ENCODE assay signal across 1 cellular context in the genomic region with DNA sequence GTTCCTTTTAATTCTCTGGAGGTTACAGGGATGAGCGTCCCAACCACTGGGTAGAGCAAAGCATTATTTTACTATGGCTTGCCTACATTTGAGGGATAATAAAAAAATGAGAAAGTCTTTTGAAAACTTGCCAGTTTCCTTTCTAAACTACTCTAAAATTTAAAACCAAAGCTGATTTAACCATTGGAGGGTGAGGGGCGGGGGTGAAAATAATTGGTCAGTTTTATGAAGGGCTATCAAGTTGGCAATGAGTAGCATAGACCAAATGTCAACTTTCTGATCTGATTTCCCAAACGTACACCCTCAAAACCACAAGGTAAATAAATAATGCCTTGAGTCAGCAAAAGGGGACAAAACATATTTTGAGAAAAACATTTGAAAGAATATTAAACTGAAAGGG.
A peak's percentile ranks its signal among the peaks of the same experiment; 100 is the strongest.
TF ChIP-seq lines count a peak whose summit lies in the region.

No MANE protein-coding gene starts in this region.

TF ChIP-seq in K562, 482 proteins besides CTCF, POLR2A, EP300 and RAD21:
- TF ChIP-seq, protein P1, sequence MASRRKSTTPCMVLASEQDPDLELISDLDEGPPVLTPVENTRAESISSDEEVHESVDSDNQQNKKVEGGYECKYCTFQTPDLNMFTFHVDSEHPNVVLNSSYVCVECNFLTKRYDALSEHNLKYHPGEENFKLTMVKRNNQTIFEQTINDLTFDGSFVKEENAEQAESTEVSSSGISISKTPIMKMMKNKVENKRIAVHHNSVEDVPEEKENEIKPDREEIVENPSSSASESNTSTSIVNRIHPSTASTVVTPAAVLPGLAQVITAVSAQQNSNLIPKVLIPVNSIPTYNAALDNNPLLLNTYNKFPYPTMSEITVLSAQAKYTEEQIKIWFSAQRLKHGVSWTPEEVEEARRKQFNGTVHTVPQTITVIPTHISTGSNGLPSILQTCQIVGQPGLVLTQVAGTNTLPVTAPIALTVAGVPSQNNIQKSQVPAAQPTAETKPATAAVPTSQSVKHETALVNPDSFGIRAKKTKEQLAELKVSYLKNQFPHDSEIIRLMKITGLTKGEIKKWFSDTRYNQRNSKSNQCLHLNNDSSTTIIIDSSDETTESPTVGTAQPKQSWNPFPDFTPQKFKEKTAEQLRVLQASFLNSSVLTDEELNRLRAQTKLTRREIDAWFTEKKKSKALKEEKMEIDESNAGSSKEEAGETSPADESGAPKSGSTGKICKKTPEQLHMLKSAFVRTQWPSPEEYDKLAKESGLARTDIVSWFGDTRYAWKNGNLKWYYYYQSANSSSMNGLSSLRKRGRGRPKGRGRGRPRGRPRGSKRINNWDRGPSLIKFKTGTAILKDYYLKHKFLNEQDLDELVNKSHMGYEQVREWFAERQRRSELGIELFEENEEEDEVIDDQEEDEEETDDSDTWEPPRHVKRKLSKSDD (conservative IDR thresholded peaks at IDR 0.05; ENCODE audit: low read length) = no peak
- peak; percentile 44; the same call in 1 of the 2 replicates for TF ChIP-seq C11orf30 (IDR thresholded peaks at IDR 0.05; ENCODE audit: low read depth)
- peak; percentile 33; the same call in 1 of the 2 replicates for TF ChIP-seq ZNF316 (IDR thresholded peaks at IDR 0.05)
